ENCODE assay signal across 1 cellular context in the genomic region with DNA sequence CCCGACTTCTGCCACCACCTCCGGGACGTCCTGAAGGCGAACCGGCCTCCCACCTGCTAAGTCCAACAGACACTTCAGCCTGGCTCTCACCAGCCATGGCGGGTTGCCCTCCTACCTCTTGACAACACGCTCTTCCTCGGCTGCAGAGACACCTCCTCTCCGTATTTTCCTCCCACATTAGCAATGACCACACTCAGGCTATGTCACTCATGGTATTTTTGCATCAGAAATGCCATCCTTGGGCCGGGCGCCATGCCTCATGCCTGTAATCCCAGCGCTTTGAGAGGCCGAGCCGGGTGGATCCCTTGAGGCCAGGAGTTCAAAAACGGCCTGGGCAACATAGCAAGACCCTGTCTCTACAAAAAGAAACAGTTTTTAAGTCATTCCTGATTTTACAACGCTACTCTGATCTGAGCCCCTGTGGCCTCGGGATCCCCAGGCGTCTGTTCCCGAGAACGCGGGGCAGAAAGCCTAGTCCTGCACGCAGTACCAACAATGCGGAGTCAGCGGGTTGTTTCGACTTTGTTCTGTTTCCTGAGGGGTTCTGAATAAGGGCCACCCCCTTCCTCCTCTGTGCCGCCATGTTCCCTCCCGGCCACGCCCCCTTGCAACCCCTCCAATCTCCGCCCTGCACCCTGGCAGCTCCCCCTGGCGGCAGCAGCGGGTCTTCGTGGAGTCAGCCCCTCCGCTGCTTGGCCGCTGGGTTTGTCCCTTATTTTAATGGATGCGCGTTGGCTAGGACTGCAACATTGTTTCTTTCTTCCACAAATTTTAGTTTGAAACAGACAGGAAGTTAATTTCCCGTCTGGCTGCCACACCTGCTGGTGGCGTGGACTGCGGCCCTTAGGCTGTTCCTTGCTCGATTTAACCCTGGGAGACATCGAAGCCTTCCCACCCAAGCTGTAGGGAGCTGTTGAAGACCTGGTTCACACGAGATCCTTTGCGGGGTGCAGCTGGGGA.
TF ChIP-seq lines count a peak whose summit lies in the region.

No MANE protein-coding gene starts in this region.

TF ChIP-seq in K562, 482 proteins besides CTCF, POLR2A, EP300 and RAD21 (continued from another document and continues in another):
- TF ChIP-seq, protein P1, sequence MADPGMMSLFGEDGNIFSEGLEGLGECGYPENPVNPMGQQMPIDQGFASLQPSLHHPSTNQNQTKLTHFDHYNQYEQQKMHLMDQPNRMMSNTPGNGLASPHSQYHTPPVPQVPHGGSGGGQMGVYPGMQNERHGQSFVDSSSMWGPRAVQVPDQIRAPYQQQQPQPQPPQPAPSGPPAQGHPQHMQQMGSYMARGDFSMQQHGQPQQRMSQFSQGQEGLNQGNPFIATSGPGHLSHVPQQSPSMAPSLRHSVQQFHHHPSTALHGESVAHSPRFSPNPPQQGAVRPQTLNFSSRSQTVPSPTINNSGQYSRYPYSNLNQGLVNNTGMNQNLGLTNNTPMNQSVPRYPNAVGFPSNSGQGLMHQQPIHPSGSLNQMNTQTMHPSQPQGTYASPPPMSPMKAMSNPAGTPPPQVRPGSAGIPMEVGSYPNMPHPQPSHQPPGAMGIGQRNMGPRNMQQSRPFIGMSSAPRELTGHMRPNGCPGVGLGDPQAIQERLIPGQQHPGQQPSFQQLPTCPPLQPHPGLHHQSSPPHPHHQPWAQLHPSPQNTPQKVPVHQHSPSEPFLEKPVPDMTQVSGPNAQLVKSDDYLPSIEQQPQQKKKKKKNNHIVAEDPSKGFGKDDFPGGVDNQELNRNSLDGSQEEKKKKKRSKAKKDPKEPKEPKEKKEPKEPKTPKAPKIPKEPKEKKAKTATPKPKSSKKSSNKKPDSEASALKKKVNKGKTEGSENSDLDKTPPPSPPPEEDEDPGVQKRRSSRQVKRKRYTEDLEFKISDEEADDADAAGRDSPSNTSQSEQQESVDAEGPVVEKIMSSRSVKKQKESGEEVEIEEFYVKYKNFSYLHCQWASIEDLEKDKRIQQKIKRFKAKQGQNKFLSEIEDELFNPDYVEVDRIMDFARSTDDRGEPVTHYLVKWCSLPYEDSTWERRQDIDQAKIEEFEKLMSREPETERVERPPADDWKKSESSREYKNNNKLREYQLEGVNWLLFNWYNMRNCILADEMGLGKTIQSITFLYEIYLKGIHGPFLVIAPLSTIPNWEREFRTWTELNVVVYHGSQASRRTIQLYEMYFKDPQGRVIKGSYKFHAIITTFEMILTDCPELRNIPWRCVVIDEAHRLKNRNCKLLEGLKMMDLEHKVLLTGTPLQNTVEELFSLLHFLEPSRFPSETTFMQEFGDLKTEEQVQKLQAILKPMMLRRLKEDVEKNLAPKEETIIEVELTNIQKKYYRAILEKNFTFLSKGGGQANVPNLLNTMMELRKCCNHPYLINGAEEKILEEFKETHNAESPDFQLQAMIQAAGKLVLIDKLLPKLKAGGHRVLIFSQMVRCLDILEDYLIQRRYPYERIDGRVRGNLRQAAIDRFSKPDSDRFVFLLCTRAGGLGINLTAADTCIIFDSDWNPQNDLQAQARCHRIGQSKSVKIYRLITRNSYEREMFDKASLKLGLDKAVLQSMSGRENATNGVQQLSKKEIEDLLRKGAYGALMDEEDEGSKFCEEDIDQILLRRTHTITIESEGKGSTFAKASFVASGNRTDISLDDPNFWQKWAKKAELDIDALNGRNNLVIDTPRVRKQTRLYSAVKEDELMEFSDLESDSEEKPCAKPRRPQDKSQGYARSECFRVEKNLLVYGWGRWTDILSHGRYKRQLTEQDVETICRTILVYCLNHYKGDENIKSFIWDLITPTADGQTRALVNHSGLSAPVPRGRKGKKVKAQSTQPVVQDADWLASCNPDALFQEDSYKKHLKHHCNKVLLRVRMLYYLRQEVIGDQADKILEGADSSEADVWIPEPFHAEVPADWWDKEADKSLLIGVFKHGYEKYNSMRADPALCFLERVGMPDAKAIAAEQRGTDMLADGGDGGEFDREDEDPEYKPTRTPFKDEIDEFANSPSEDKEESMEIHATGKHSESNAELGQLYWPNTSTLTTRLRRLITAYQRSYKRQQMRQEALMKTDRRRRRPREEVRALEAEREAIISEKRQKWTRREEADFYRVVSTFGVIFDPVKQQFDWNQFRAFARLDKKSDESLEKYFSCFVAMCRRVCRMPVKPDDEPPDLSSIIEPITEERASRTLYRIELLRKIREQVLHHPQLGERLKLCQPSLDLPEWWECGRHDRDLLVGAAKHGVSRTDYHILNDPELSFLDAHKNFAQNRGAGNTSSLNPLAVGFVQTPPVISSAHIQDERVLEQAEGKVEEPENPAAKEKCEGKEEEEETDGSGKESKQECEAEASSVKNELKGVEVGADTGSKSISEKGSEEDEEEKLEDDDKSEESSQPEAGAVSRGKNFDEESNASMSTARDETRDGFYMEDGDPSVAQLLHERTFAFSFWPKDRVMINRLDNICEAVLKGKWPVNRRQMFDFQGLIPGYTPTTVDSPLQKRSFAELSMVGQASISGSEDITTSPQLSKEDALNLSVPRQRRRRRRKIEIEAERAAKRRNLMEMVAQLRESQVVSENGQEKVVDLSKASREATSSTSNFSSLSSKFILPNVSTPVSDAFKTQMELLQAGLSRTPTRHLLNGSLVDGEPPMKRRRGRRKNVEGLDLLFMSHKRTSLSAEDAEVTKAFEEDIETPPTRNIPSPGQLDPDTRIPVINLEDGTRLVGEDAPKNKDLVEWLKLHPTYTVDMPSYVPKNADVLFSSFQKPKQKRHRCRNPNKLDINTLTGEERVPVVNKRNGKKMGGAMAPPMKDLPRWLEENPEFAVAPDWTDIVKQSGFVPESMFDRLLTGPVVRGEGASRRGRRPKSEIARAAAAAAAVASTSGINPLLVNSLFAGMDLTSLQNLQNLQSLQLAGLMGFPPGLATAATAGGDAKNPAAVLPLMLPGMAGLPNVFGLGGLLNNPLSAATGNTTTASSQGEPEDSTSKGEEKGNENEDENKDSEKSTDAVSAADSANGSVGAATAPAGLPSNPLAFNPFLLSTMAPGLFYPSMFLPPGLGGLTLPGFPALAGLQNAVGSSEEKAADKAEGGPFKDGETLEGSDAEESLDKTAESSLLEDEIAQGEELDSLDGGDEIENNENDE (IDR thresholded peaks at IDR 0.05; ENCODE audit: low read depth, low read length): no peak
- 0 out of 2 replicates have a peak, but pooled peaks have one; percentile 16 for TF ChIP-seq GABPA (tag; conservative IDR thresholded peaks at IDR 0.05; ENCODE audit: low read depth)
- TF ChIP-seq FUS (optimal IDR thresholded peaks at IDR 0.05; ENCODE audit: low read depth, low read length): no peak
- no peak for TF ChIP-seq IRF9 (tag; IDR thresholded peaks at IDR 0.05)
- TF ChIP-seq MTA3 (IDR thresholded peaks at IDR 0.05; ENCODE audit: borderline replicate concordance): 0 out of 2 replicates have a peak, but pooled peaks have one; percentile 58
- TF ChIP-seq, protein P2, sequence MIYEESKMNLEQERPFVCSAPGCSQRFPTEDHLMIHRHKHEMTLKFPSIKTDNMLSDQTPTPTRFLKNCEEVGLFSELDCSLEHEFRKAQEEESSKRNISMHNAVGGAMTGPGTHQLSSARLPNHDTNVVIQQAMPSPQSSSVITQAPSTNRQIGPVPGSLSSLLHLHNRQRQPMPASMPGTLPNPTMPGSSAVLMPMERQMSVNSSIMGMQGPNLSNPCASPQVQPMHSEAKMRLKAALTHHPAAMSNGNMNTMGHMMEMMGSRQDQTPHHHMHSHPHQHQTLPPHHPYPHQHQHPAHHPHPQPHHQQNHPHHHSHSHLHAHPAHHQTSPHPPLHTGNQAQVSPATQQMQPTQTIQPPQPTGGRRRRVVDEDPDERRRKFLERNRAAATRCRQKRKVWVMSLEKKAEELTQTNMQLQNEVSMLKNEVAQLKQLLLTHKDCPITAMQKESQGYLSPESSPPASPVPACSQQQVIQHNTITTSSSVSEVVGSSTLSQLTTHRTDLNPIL (CRISPR knock-in tag; IDR thresholded peaks at IDR 0.05): no peak
- TF ChIP-seq, protein P3, sequence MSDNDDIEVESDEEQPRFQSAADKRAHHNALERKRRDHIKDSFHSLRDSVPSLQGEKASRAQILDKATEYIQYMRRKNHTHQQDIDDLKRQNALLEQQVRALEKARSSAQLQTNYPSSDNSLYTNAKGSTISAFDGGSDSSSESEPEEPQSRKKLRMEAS (CRISPR knock-in tag; IDR thresholded peaks at IDR 0.05): peak; percentile 63
- peak; percentile 64 for TF ChIP-seq BHLHE40 (IDR thresholded peaks at IDR 0.05; ENCODE audit: low read length)
- TF ChIP-seq CBX1 (IDR thresholded peaks at IDR 0.05; ENCODE audit: low read depth): 0 out of 2 replicates have a peak, but pooled peaks have one; percentile 32
- TF ChIP-seq HINFP (tag; conservative IDR thresholded peaks at IDR 0.05; ENCODE audit: low read depth): no peak
- TF ChIP-seq, protein P4, sequence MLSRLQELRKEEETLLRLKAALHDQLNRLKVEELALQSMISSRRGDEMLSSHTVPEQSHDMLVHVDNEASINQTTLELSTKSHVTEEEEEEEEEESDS (CRISPR knock-in tag; IDR thresholded peaks at IDR 0.05): no peak
- TF ChIP-seq ZBTB5 (IDR thresholded peaks at IDR 0.05): no peak
- peak; percentile 82 for TF ChIP-seq SMC3 (conservative IDR thresholded peaks at IDR 0.05; ENCODE audit: insufficient read depth, low read depth, low read length)
- TF ChIP-seq ZNF76 (CRISPR knock-in tag; IDR thresholded peaks at IDR 0.05; ENCODE audit: borderline replicate concordance): no peak
- peak in 1 of 2 experiments; percentile 64; a peak in 1 of 4 replicates for TF ChIP-seq FOXA3 (CRISPR knock-in tag; conservative IDR thresholded peaks at IDR 0.05 in 1 of 2, IDR thresholded peaks at IDR 0.05 in 1 of 2)
- peak; percentile 40 for TF ChIP-seq CCNT2 (IDR thresholded peaks at IDR 0.05; ENCODE audit: borderline replicate concordance, extremely low read depth, insufficient read length, low read depth, low read length)
- peak; percentile 57 for TF ChIP-seq TAF9B (IDR thresholded peaks at IDR 0.05; ENCODE audit: partially characterized antibody)
- TF ChIP-seq RBM14 (IDR thresholded peaks at IDR 0.05; ENCODE audit: borderline replicate concordance, insufficient read depth, low read depth, low read length): no peak
- TF ChIP-seq ZNF778 (CRISPR knock-in tag; IDR thresholded peaks at IDR 0.05): no peak
- peak in 1 of 2 experiments; percentile 28; a peak in 1 of 4 replicates for TF ChIP-seq CSDE1 (IDR thresholded peaks at IDR 0.05)
- no peak for TF ChIP-seq SMARCE1 (IDR thresholded peaks at IDR 0.05)
- peak; percentile 92 for TF ChIP-seq ZBTB7A (IDR thresholded peaks at IDR 0.05; ENCODE audit: borderline replicate concordance, control insufficient read depth, low read depth, low read length)
- peak in 1 of 2 experiments; percentile 8; a peak in 1 of 4 replicates for TF ChIP-seq NRF1 (conservative IDR thresholded peaks at IDR 0.05 in 1 of 2, IDR thresholded peaks at IDR 0.05 in 1 of 2)
- TF ChIP-seq SMAD4 (CRISPR knock-in tag; conservative IDR thresholded peaks at IDR 0.05): no peak
- TF ChIP-seq SOX6 (IDR thresholded peaks at IDR 0.05): 0 out of 2 replicates have a peak, but pooled peaks have one; percentile 44
- TF ChIP-seq LARP7 (IDR thresholded peaks at IDR 0.05): no peak
- TF ChIP-seq FOXA1 (IDR thresholded peaks at IDR 0.05; ENCODE audit: borderline replicate concordance): no peak
- TF ChIP-seq, protein P5, sequence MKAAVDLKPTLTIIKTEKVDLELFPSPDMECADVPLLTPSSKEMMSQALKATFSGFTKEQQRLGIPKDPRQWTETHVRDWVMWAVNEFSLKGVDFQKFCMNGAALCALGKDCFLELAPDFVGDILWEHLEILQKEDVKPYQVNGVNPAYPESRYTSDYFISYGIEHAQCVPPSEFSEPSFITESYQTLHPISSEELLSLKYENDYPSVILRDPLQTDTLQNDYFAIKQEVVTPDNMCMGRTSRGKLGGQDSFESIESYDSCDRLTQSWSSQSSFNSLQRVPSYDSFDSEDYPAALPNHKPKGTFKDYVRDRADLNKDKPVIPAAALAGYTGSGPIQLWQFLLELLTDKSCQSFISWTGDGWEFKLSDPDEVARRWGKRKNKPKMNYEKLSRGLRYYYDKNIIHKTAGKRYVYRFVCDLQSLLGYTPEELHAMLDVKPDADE (conservative IDR thresholded peaks at IDR 0.05; ENCODE audit: control insufficient read depth, low read depth, low read length): 0 out of 2 replicates have a peak, but pooled peaks have one; percentile 22
- TF ChIP-seq MEF2D (tag; conservative IDR thresholded peaks at IDR 0.05; ENCODE audit: low read depth): no peak
- no peak for TF ChIP-seq HMG20A (CRISPR knock-in tag; conservative IDR thresholded peaks at IDR 0.05)
- TF ChIP-seq PRPF4 (IDR thresholded peaks at IDR 0.05; ENCODE audit: insufficient read depth, low read depth, low read length, poor library complexity, severe bottlenecking): no peak
- TF ChIP-seq KAT8 (IDR thresholded peaks at IDR 0.05; ENCODE audit: low read depth): no peak
- TF ChIP-seq, protein P6, sequence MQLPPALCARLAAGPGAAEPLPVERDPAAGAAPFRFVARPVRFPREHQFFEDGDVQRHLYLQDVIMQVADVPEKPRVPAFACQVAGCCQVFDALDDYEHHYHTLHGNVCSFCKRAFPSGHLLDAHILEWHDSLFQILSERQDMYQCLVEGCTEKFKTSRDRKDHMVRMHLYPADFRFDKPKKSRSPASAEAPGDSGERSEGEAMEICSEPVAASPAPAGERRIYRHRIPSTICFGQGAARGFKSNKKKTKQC (CRISPR knock-in tag; IDR thresholded peaks at IDR 0.05): no peak; the same call in 1 of the 2 replicates
- TF ChIP-seq EP400 (IDR thresholded peaks at IDR 0.05): peak; percentile 68
